Comparison of ENCODE assay signal across 8 cellular contexts in genomic region chr3:184335661-184336483, GRCh38. TPM values are rescaled to one million over a fixed set of nuclear protein-coding genes. Genes with fewer than 3 reads are reported as not detected.
DNase-seq lines count a peak whose midpoint lies in the region; ATAC-seq, FAIRE-seq and TF ChIP-seq lines count a peak whose summit lies in the region.

No MANE protein-coding gene starts in this region.

- no peaks in the 10 kb centered on the region for H3K9me3 Mint-ChIP-seq in T-helper 1 cell treated with Interleukin-12 subunit alpha and Interleukin-12 subunit beta and Interleukin-4 antibody, amounts not matched to agents 30 μg/mL and 1 μg/mL, for 36 hours

- H3K4me1 Mint-ChIP-seq in T-helper 1 cell treated with Interleukin-12 subunit alpha and Interleukin-12 subunit beta and Interleukin-4 antibody, amounts not matched to agents 30 μg/mL and 1 μg/mL, for 36 hours (ENCODE audit: low read depth), result peaks cover 44% of the 10 kb centered on the region

- H3K36me3 ChIP-seq in psoas muscle (ENCODE audit: insufficient read depth in 1 of 2, low read depth in 1 of 2), result peaks cover 0 to 45% of the 10 kb centered on the region in 2 donors

- H3K27ac ChIP-seq in right cardiac atrium (ENCODE audit: low read length) (peak overlapping the region; percentile 97), psoas muscle (peak overlapping the region; percentile 90)

- peaks cover 4% of the 10 kb centered on the region for H3K4me1 ChIP-seq in right cardiac atrium (ENCODE audit: control insufficient read depth, insufficient read depth, low read length)
- peaks cover 58% of the 10 kb centered on the region for H3K4me1 ChIP-seq in psoas muscle

- H3K36me3 Mint-ChIP-seq in T-helper 1 cell treated with Interleukin-12 subunit alpha and Interleukin-12 subunit beta and Interleukin-4 antibody, amounts not matched to agents 30 μg/mL and 1 μg/mL, for 36 hours (ENCODE audit: low read depth), result peaks cover 48% of the 10 kb centered on the region

- H3K27me3 ChIP-seq in right cardiac atrium (ENCODE audit: control insufficient read depth, insufficient read depth) (no peaks in the 10 kb centered on the region), psoas muscle (ENCODE audit: insufficient read depth in 3 of 3, low read length in 2 of 3) (no peaks in the 10 kb centered on the region)

- peak; percentile 70 to 76 for ATAC-seq in right cardiac atrium
- peak; percentile 63 to 79 (median 71) for ATAC-seq in psoas muscle

- intact Hi-C loops in right cardiac atrium (cut with DNase I), result no loop called here
- intact Hi-C loops in psoas muscle (cut with DNase I), result no loop called here

- peak overlapping the region; percentile 86 for H3K27ac Mint-ChIP-seq in T-helper 1 cell treated with Interleukin-12 subunit alpha and Interleukin-12 subunit beta and Interleukin-4 antibody, amounts not matched to agents 30 μg/mL and 1 μg/mL, for 36 hours

- WGBS in right cardiac atrium, result under 1% methylated on average over 76 of the region's 76 CpGs
- 0 to 1% (median 0%) methylated on average over 35 to 76 of the region's 76 CpGs for WGBS in psoas muscle, 3 donors

- DNase-seq in Daoy (ENCODE audit: low read depth) (peak; percentile 91), H54 (ENCODE audit: insufficient read length, low spot score) (peak; percentile 80), NCI-H1092 treated with DMSO at 0.1 percent for 48 hours (lab: John Stamatoyannopoulos, UW) (peak; percentile 65), amniotic stem cell (lab: John Stamatoyannopoulos, UW) (peak; percentile 51), right cardiac atrium (peak; percentile 89 to 96 (median 96)), psoas muscle (peak; percentile 89 to 93), urothelium cell line (ENCODE audit: low spot score) (peak; percentile 78)

- H3K27me3 Mint-ChIP-seq in T-helper 1 cell treated with Interleukin-12 subunit alpha and Interleukin-12 subunit beta and Interleukin-4 antibody, amounts not matched to agents 30 μg/mL and 1 μg/mL, for 36 hours (ENCODE audit: low read depth), result peaks cover 6% of the 10 kb centered on the region

- TF ChIP-seq CTCF in psoas muscle (IDR thresholded peaks at IDR 0.05), result no peak

- FAIRE-seq in H54 (lab: Jason Lieb, UNC) (no peak), urothelium cell line (lab: Jason Lieb, UNC) (peak; percentile 17)

- H3K4me3 ChIP-seq in right cardiac atrium (ENCODE audit: low read length) (peak overlapping the region; percentile 94), psoas muscle (peak overlapping the region; percentile 79)

- TF ChIP-seq POLR2A in H54 (IDR thresholded peaks at IDR 0.05; ENCODE audit: low read depth, low read length), result peak; percentile 37; the same call in 1 of the 2 replicates

- H3K4me3 Mint-ChIP-seq in T-helper 1 cell treated with Interleukin-12 subunit alpha and Interleukin-12 subunit beta and Interleukin-4 antibody, amounts not matched to agents 30 μg/mL and 1 μg/mL, for 36 hours, result peak overlapping the region; percentile 84

- H3K9me3 ChIP-seq in right cardiac atrium (ENCODE audit: control insufficient read depth, low read length) (no peaks in the 10 kb centered on the region), psoas muscle (no peaks in the 10 kb centered on the region)

RNA-seq across cellular contexts. Expression of gene FAM131A, which starts 1.5 kb away (rescaled TPM):
- total RNA-seq in Daoy (2014; rRNA removed; shearing (Covaris generic)), result 23.7 and 28.0 TPM in 2 replicates
- total RNA-seq in right cardiac atrium (10 to 100 TPM; 26.5 to 41.1 (median 33.6) TPM), psoas muscle (10 to 100 TPM; 12.6 to 20.3 (median 13.9) TPM)
- polyA plus RNA-seq in right cardiac atrium (34.3 TPM), psoas muscle (10 to 100 TPM; 12.9 to 26.8 (median 20.2) TPM)

RNA-seq across cellular contexts. Expression of gene EIF4G1, which starts 21.5 kb away (rescaled TPM):
- total RNA-seq in Daoy (2014; rRNA removed; shearing (Covaris generic)), result 320 and 355 TPM in 2 replicates
- total RNA-seq in right cardiac atrium, result 100 to 1,000 TPM; 215 to 301 (median 245) TPM
- polyA plus RNA-seq in right cardiac atrium, result 203 TPM
- total RNA-seq in psoas muscle, result 100 to 1,000 TPM; 448 to 726 (median 633) TPM
- polyA plus RNA-seq in psoas muscle, result 100 to 1,000 TPM; 395 to 787 (median 628) TPM

RNA-seq across cellular contexts. Expression of gene CLCN2, which starts 25.5 kb away (rescaled TPM):
- total RNA-seq in Daoy (2014; rRNA removed; shearing (Covaris generic)), result 3.5 and 4.7 TPM in 2 replicates
- 1 to 10 TPM; 2.0 to 4.9 (median 3.6) TPM for total RNA-seq in right cardiac atrium
- 2.7 TPM for polyA plus RNA-seq in right cardiac atrium
- total RNA-seq in psoas muscle, result 1 to 10 TPM in 3 of 4 donors, under 1 TPM in 1; 0.64 to 2.3 (median 1.4) TPM
- polyA plus RNA-seq in psoas muscle, result 1 to 10 TPM; 1.2 to 2.8 (median 2.0) TPM

RNA-seq across cellular contexts. Expression of gene POLR2H, which starts 25.6 kb away (rescaled TPM):
- 265 and 371 TPM in 2 replicates for total RNA-seq in Daoy (2014; rRNA removed; shearing (Covaris generic))
- total RNA-seq in right cardiac atrium, result 10 to 100 TPM; 24.4 to 32.9 (median 30.1) TPM
- 37.6 TPM for polyA plus RNA-seq in right cardiac atrium
- total RNA-seq in psoas muscle, result 10 to 100 TPM; 21.2 to 33.2 (median 28.6) TPM
- polyA plus RNA-seq in psoas muscle, result 100 to 1,000 TPM in 1 of 3 donors, 10 to 100 TPM in 2; 41.6 to 117 (median 62.8) TPM

RNA-seq across cellular contexts. Expression of gene PSMD2, which starts 36.8 kb away (rescaled TPM):
- total RNA-seq in Daoy (2014; rRNA removed; shearing (Covaris generic)), result 984 and 1,516 TPM in 2 replicates
- total RNA-seq in right cardiac atrium (100 to 1,000 TPM; 198 to 230 (median 227) TPM), psoas muscle (100 to 1,000 TPM; 338 to 440 (median 424) TPM)
- polyA plus RNA-seq in right cardiac atrium (161 TPM), psoas muscle (100 to 1,000 TPM; 344 to 898 (median 873) TPM)

Comparison
In these comparisons a context has a peak if more than half of its experiments do, and no peak if none do; other contexts are left out.
1. Peak in every context shown above with its lines: DNase-seq, ATAC-seq, H3K4me3 ChIP-seq and H3K27ac ChIP-seq.